ENCODE assay signal across 8 cellular contexts in genomic region chr3:183099026-183099837, GRCh38.
A peak's percentile ranks its signal among the peaks of the same experiment; 100 is the strongest.
DNase-seq lines count a peak whose midpoint lies in the region; ATAC-seq and TF ChIP-seq lines count a peak whose summit lies in the region.

Gene MCCC1, minus strand, starts transcription at chr3:183099496. Its CDS starts 56 bp downstream, at chr3:183099440.

- DNase-seq in AG20443 (ENCODE audit: low spot score) (peak; percentile 98), NCI-H524 (lab: John Stamatoyannopoulos, UW) (peak; percentile 98 to 100), kidney glomerular epithelial cell (lab: John Stamatoyannopoulos, UW) (peak; percentile 99)
- peak; percentile 97 for DNase-seq in activated CD4-positive, alpha-beta T cell treated with anti-CD3 and anti-CD28 coated beads for 4 hours
- peak; percentile 87 to 91 for DNase-seq in stimulated activated CD4-positive, alpha-beta T cell treated with anti-CD3 and anti-CD28 coated beads, Interleukin-1b, Interleukin-23, amount 100 ng/mL, for 1 hour (ENCODE audit: low read depth in 2 of 2)

- TF ChIP-seq POLR2A in GM19099 (IDR thresholded peaks at IDR 0.05; ENCODE audit: extremely low read depth, insufficient read length, low read depth): peak; percentile 83

- peak within 1 kb of the TSS; percentile 91 for H3K27ac ChIP-seq in cingulate gyrus (ENCODE audit: low read depth, low read length)

- peak; percentile 99 for ATAC-seq in HG03432 (IDR thresholded peaks at IDR 0.05; ENCODE audit: unreplicated experiment)

Comparison
In these comparisons a context has a peak if more than half of its experiments do, and no peak if none do; other contexts are left out.
1. Peak in every context shown above with its lines: DNase-seq, ATAC-seq and H3K27ac ChIP-seq.